ENCODE assay signal across 11 cellular contexts in the genomic region with DNA sequence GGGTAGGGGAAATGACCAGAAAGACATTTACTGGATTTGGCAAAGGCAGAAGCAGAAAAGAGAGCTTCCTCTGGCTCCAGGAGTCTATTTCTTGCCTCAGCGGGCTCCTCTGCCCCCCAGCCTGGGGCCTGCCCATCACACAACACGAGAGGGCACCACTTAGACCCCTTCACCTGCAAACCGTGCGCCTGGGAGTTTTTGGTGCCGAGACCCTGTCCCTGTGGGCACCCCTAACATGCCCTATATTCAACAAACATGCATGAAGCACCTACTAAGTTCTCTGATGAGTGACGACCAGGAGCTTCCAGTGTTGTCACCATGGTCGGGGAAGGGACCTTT. TPM values are rescaled to one million over a fixed set of nuclear protein-coding genes. Genes with fewer than 3 reads are reported as not detected.
A peak's percentile ranks its signal among the peaks of the same experiment; 100 is the strongest.
DNase-seq lines count a peak whose midpoint lies in the region; ATAC-seq and TF ChIP-seq lines count a peak whose summit lies in the region.
"Had no signal": no experiment of that assay in that cellular context is flagged by ENCODE, and none has a peak within 500 bp of the region (broad histone marks: within the 10 kb centered on the region; RNA-seq: fewer than 3 reads in every experiment).

No MANE protein-coding gene starts in this region.

- H4K8ac ChIP-seq in neuronal stem cell (ENCODE audit: low read depth, low read length): no peak overlapping the region

- H2AK5ac ChIP-seq in neuronal stem cell (ENCODE audit: low read depth, low read length): no peak overlapping the region

- H2BK5ac ChIP-seq in neuronal stem cell (ENCODE audit: low read length): no peak overlapping the region

- H3K18ac ChIP-seq in neuronal stem cell (ENCODE audit: low read length): peak overlapping the region; percentile 67

- H3K27ac ChIP-seq in left ventricle myocardium inferior (replicated peaks) (peak overlapping the region; percentile 98), epithelial cell of prostate (peak overlapping the region; percentile 94), neuronal stem cell (replicated peaks; ENCODE audit: low read length) (peak overlapping the region; percentile 13)

- H3K4me1 ChIP-seq in left ventricle myocardium inferior (peaks cover 88% of the 10 kb centered on the region), neuronal stem cell (ENCODE audit: control insufficient read depth in 2 of 2, insufficient read depth in 1 of 2, low read depth in 1 of 2, low read length in 2 of 2) (peaks cover 11 to 22% of the 10 kb centered on the region in 2 donors)

- H3K36me3 ChIP-seq in left ventricle myocardium inferior (no peaks in the 10 kb centered on the region), neuronal stem cell (replicated peaks in 1 of 2; ENCODE audit: control insufficient read depth in 2 of 2, insufficient read depth in 2 of 2, low read length in 2 of 2) (no peaks in the 10 kb centered on the region)

- peak overlapping the region; percentile 83 for H2AFZ ChIP-seq in neuronal stem cell (ENCODE audit: low read length)

- no peak overlapping the region for H3K4me2 ChIP-seq in neuronal stem cell (ENCODE audit: insufficient read depth, low read length, poor library complexity, severe bottlenecking)

- H3K23ac ChIP-seq in neuronal stem cell (ENCODE audit: low read depth, low read length, poor library complexity): no peak overlapping the region

- no CpG with 5 or more reads among the region's 7 CpGs for WGBS in neuronal stem cell (ENCODE audit: extremely low coverage in 2 of 2, insufficient read length in 2 of 2, insufficient replicate concordance in 1 of 2), 2 donors

- no peak overlapping the region for H3K4ac ChIP-seq in neuronal stem cell (ENCODE audit: low read length)

- no peak overlapping the region for H2BK15ac ChIP-seq in neuronal stem cell (ENCODE audit: low read length)

- no peak overlapping the region for H2BK120ac ChIP-seq in neuronal stem cell (ENCODE audit: low read depth, low read length)

- no peak for ATAC-seq in left cardiac atrium
- ATAC-seq in HG03135 (IDR thresholded peaks at IDR 0.05; ENCODE audit: unreplicated experiment): no peak

- no peaks in the 10 kb centered on the region for H3K27me3 ChIP-seq in left ventricle myocardium inferior (ENCODE audit: low read depth)
- no peaks in the 10 kb centered on the region for H3K27me3 ChIP-seq in neuronal stem cell (ENCODE audit: control insufficient read depth in 3 of 3, insufficient read depth in 3 of 3, low read depth in 1 of 3, low read length in 3 of 3)

- TF ChIP-seq CTCF in left ventricle myocardium inferior (IDR thresholded peaks at IDR 0.05; ENCODE audit: borderline replicate concordance): no peak

- H2BK12ac ChIP-seq in neuronal stem cell (ENCODE audit: low read length): no peak overlapping the region

- no peak overlapping the region for H3K4me3 ChIP-seq in left ventricle myocardium inferior
- H3K4me3 ChIP-seq in neuronal stem cell (ENCODE audit: low read length in 2 of 2): no peak overlapping the region

- no peak overlapping the region for H4K91ac ChIP-seq in neuronal stem cell (ENCODE audit: low read depth, low read length, poor library complexity)

- H3K9ac ChIP-seq in neuronal stem cell (ENCODE audit: low read depth, low read length, poor library complexity): no peak overlapping the region

- DNase-seq in left ventricle myocardium inferior (no peak), left cardiac atrium (no peak), epithelial cell of prostate (ENCODE audit: low read depth, low spot score) (no peak), neuronal stem cell (ENCODE audit: low spot score) (no peak), CD1c-positive myeloid dendritic cell (ENCODE audit: extremely low spot score) (no peak), NCI-H1092 treated with DMSO at 0.1 percent for 48 hours (lab: John Stamatoyannopoulos, UW) (no peak)
- no peak for DNase-seq in stimulated activated CD8-positive, alpha-beta memory T cell treated with anti-CD3 and anti-CD28 coated beads, Interleukin-4, amount 100 ng/mL, for 48 hours
- DNase-seq: GDM1, NCI-H1105 treated with DMSO at 0.1 percent for 48 hours, NCI-H774 had no signal

- intact Hi-C loops in left ventricle myocardium inferior (cut with micrococcal nuclease) (no loop called here), left cardiac atrium (cut with DNase I) (no loop called here)

- H3K9me3 ChIP-seq in left ventricle myocardium inferior (replicated peaks) (no peaks in the 10 kb centered on the region), neuronal stem cell (replicated peaks in 1 of 2; ENCODE audit: control insufficient read depth in 2 of 2, insufficient read depth in 1 of 2, low read depth in 1 of 2, low read length in 2 of 2) (no peaks in the 10 kb centered on the region)

- H3K14ac ChIP-seq in neuronal stem cell (ENCODE audit: low read length): no peak overlapping the region

- no peaks in the 10 kb centered on the region for H3K79me1 ChIP-seq in neuronal stem cell (ENCODE audit: low read depth, low read length)

RNA-seq across cellular contexts. Expression of gene IL6R, which starts 18.8 kb away (rescaled TPM):
- total RNA-seq in left ventricle myocardium inferior (10.5 TPM), left cardiac atrium (10 to 100 TPM; 11.2 to 11.4 TPM)
- 0.08 TPM for polyA plus RNA-seq in neuronal stem cell (2013, experiment 1 of 2)
- polyA plus RNA-seq in neuronal stem cell (2013, experiment 2 of 2): 0.10 TPM

Comparison
In these comparisons a context has a peak if more than half of its experiments do, and no peak if none do; other contexts are left out.
1. H3K27ac ChIP-seq: peak in every context shown above with its lines; median percentile 98 in left ventricle myocardium inferior; 94 in epithelial cell of prostate; 13 in neuronal stem cell.